1 cellular context compared by ENCODE assay signal in genomic region chr17:35546489-35546888, GRCh38.
A peak's percentile ranks its signal among the peaks of the same experiment; 100 is the strongest.
TF ChIP-seq lines count a peak whose summit lies in the region.

No MANE protein-coding gene starts in this region.

TF ChIP-seq in GM12878, 131 proteins besides CTCF, POLR2A, EP300 and RAD21:
- no peak for TF ChIP-seq POU2F2 (IDR thresholded peaks at IDR 0.05; ENCODE audit: borderline replicate concordance, low read depth, low read length)
- no peak for TF ChIP-seq RELA (IDR thresholded peaks at IDR 0.05; ENCODE audit: borderline replicate concordance, partially characterized antibody)
- TF ChIP-seq RBBP5 (conservative IDR thresholded peaks at IDR 0.05), result no peak
- no peak for TF ChIP-seq HSF1 (IDR thresholded peaks at IDR 0.05; ENCODE audit: low read depth, low read length)
- TF ChIP-seq RAD51 (IDR thresholded peaks at IDR 0.05), result no peak
- peak; percentile 34; the same call in 1 of the 2 replicates for TF ChIP-seq JUNB (IDR thresholded peaks at IDR 0.05)
- TF ChIP-seq E4F1 (IDR thresholded peaks at IDR 0.05; ENCODE audit: borderline replicate concordance, partially characterized antibody), result no peak
- TF ChIP-seq PBX3 (IDR thresholded peaks at IDR 0.05; ENCODE audit: insufficient replicate concordance, low read depth, low read length), result no peak
